ENCODE assay signal across 24 cellular contexts in the genomic region with DNA sequence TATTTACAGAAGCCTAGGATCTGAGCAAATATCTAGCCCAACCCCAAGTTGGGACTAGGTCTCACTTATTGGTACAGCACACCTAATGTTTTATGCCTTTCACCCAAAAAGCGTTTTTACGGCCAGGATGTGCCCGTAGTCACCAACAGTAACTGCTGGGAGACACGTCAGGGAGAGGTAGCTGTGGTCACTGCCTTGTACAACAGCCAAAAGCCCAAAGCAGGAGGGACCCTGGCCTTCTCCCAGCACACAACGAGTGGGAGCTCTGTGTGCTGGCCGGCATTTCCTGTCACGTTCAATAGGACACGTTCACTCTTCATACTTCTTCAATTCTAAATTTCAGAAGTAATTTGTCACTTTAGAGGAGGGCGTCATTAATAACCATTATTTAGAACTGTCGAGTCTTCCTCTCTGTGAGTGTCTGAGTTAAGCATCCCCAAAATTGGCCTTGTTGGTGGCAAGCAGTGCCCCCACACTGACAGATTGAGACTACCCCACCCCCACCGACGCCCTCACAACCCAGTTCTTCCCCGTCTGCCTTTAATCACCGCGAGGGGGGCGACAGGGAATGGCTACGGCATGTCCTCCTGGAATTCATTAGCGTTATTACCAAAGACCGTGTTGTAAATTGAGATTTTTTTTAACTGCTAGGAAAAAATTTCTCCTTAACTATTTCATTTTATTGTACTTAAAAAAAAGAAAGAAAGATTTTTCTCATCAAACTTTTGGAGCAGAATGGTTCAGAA.
DNase-seq lines count a peak whose midpoint lies in the region; ATAC-seq and TF ChIP-seq lines count a peak whose summit lies in the region.
"Had no signal": no experiment of that assay in that cellular context is flagged by ENCODE, and none has a peak within 500 bp of the region (broad histone marks: within the 10 kb centered on the region; RNA-seq: fewer than 3 reads in every experiment).

No MANE protein-coding gene starts in this region.

- ATAC-seq in heart right ventricle (peak in 5 of 8 donors; percentile 24 to 73 (median 61)), PC-3 (peak; percentile 83), HG02840 (IDR thresholded peaks at IDR 0.05; ENCODE audit: low FRiP score, unreplicated experiment) (no peak)
- ATAC-seq: activated naive CD4-positive, alpha-beta T cell treated with anti-CD3 and anti-CD28 coated beads, Interleukin-2, amount 50 U/mL, for 72 hours; activated T-helper 17 cell treated with anti-CD3 and anti-CD28 coated beads, Interleukin-2, amount 50 U/mL, for 72 hours; body of pancreas; natural killer cell treated with Interleukin-12 subunit alpha and Interleukin-12 subunit beta and Interleukin-15 and Interleukin-18, amount 100 ng/mL, for 72 hours; sciatic nerve had no signal

- WGBS in heart right ventricle, 2 donors = 52 to 55% methylated on average over 19 of the region's 19 CpGs

- POLR2A ChIA-PET in PC-3 (lab: Charles Lee; ENCODE audit: unreplicated experiment) = interaction anchor here (0.7 kb wide), 1 partner anchor 205 kb away, joined by 7 read pairs; no protein-coding TSS in a partner anchor

- H3K4me2 ChIP-seq in PC-3 (ENCODE audit: low read length) = peak overlapping the region; percentile 29

- TF ChIP-seq CTCF in heart right ventricle (IDR thresholded peaks at IDR 0.05) (no peak), left ventricle myocardium inferior (IDR thresholded peaks at IDR 0.05; ENCODE audit: borderline replicate concordance) (no peak), PC-3 (conservative IDR thresholded peaks at IDR 0.05; ENCODE audit: low read depth, low read length) (no peak), fibroblast of mammary gland (conservative IDR thresholded peaks at IDR 0.05; ENCODE audit: control insufficient read depth, insufficient read depth, low read depth, low read length) (no peak), vagina (IDR thresholded peaks at IDR 0.05) (no peak)

- H3K4me1 ChIP-seq in heart right ventricle (peaks cover 0 to 18% (median 10%) of the 10 kb centered on the region in 9 donors), left ventricle myocardium inferior (peaks cover 25% of the 10 kb centered on the region), PC-3 (ENCODE audit: insufficient read depth, low read length) (peaks cover 18% of the 10 kb centered on the region), vagina (peaks cover 6% of the 10 kb centered on the region)
- H3K4me1 ChIP-seq: body of pancreas had no signal

- no peak for TF ChIP-seq POLR2A in vagina (IDR thresholded peaks at IDR 0.05)

- H3F3A ChIP-seq in PC-3 (ENCODE audit: low read length, unreplicated experiment) = no peaks in the 10 kb centered on the region

- H3K9me3 ChIP-seq in heart right ventricle = no peaks in the 10 kb centered on the region
- H3K9me3 ChIP-seq in left ventricle myocardium inferior (replicated peaks) = no peaks in the 10 kb centered on the region
- no peaks in the 10 kb centered on the region for H3K9me3 ChIP-seq in PC-3 (ENCODE audit: low read length)
- no peaks in the 10 kb centered on the region for H3K9me3 ChIP-seq in vagina
- H3K9me3 ChIP-seq: body of pancreas, esophagus muscularis mucosa had no signal

- intact Hi-C loops in heart right ventricle (cut with DNase I) (no loop called here), left ventricle myocardium inferior (cut with micrococcal nuclease) (no loop called here), PC-3 (cut with micrococcal nuclease) (no loop called here), vagina (cut with DNase I) (no loop called here)

- no peaks in the 10 kb centered on the region for H4K20me1 ChIP-seq in PC-3 (ENCODE audit: low read length)

- no peak for DNase-seq in heart right ventricle
- no peak for DNase-seq in left ventricle myocardium inferior
- DNase-seq in PC-3 = peak; percentile 47
- peak; percentile 24 for DNase-seq in fibroblast of mammary gland (ENCODE audit: low read depth)
- DNase-seq in vagina (ENCODE audit: extremely low spot score in 2 of 2) = no peak
- DNase-seq in NCI-H2196 treated with DMSO at 0.1 percent for 48 hours (lab: John Stamatoyannopoulos, UW; ENCODE audit: unreplicated experiment) = no peak
- DNase-seq in HT-29 (ENCODE audit: low spot score) = no peak
- DNase-seq: 8988T; activated CD4-positive, alpha-beta T cell treated with anti-CD3 and anti-CD28 coated beads, Interleukin-2, amount 50 U/mL, for 4 hours; activated CD8-positive, alpha-beta memory T cell treated with anti-CD3 and anti-CD28 coated beads, Interleukin-2, amount 50 U/mL, for 4 hours; body of pancreas; COR-L47; DMS79 treated with DMSO at 0.1 percent for 48 hours; midbrain; NCI-H1417; NCI-H2107; NCI-H524 treated with DMSO at 0.1 percent for 48 hours; T-helper 9 cell had no signal

- H3K27ac ChIP-seq in heart right ventricle (peak overlapping the region in 2 of 10 donors; percentile 10 to 29), left ventricle myocardium inferior (replicated peaks) (no peak overlapping the region), PC-3 (ENCODE audit: low read length) (peak overlapping the region; percentile 46), vagina (peak overlapping the region; percentile 5)
- H3K27ac ChIP-seq: body of pancreas, esophagus muscularis mucosa had no signal

- H3K27me3 ChIP-seq in heart right ventricle (no peaks in the 10 kb centered on the region), left ventricle myocardium inferior (ENCODE audit: low read depth) (no peaks in the 10 kb centered on the region), PC-3 (ENCODE audit: low read length) (no peaks in the 10 kb centered on the region), vagina (no peaks in the 10 kb centered on the region)
- H3K27me3 ChIP-seq: body of pancreas, esophagus muscularis mucosa had no signal

- H2AFZ ChIP-seq in PC-3 (ENCODE audit: low read length) = peak overlapping the region; percentile 39; the same call in 1 of the 2 replicates

- H3K4me3 ChIP-seq in heart right ventricle (no peak overlapping the region), left ventricle myocardium inferior (no peak overlapping the region), PC-3 (ENCODE audit: low read length) (no peak overlapping the region), fibroblast of mammary gland (ENCODE audit: control insufficient read depth, low read depth, low read length) (no peak overlapping the region), vagina (peak overlapping the region in 1 of 2 donors; percentile 1)
- H3K4me3 ChIP-seq: body of pancreas, esophagus muscularis mucosa had no signal

- no peaks in the 10 kb centered on the region for H3K9me2 ChIP-seq in PC-3 (replicated peaks; ENCODE audit: low read length)

- BruUV-seq in PC-3 (replicated peaks; lab: Mats Ljungman, UMichigan) = no TSS peak

- peaks cover 0 to 27% (median 0%) of the 10 kb centered on the region in 9 donors for H3K36me3 ChIP-seq in heart right ventricle
- H3K36me3 ChIP-seq in left ventricle myocardium inferior = peaks cover 3% of the 10 kb centered on the region
- no peaks in the 10 kb centered on the region for H3K36me3 ChIP-seq in PC-3 (ENCODE audit: low read depth, low read length)
- H3K36me3 ChIP-seq in vagina = peaks cover 0 to 5% of the 10 kb centered on the region in 2 donors

- H3K9ac ChIP-seq in PC-3 (ENCODE audit: low read length) = peak overlapping the region; percentile 4; the same call in 1 of the 2 replicates

- no peaks in the 10 kb centered on the region for H3K79me2 ChIP-seq in PC-3 (ENCODE audit: low read length)

- CTCF ChIA-PET in PC-3 (lab: Charles Lee) = no interaction called here

Comparison
In these comparisons a context has a peak if more than half of its experiments do, and no peak if none do; other contexts are left out.
1. DNase-seq: peak in PC-3 (single experiment) and fibroblast of mammary gland (single experiment); none in heart right ventricle (0 of 2), left ventricle myocardium inferior (single experiment), vagina (0 of 2), NCI-H2196 treated with DMSO at 0.1 percent for 48 hours (single experiment) and HT-29 (single experiment).